In genomic region chr12:110023634-110024023, GRCh38 we compare ENCODE assay signal across 12 cellular contexts. TPM values are rescaled to one million over a fixed set of nuclear protein-coding genes. Genes with fewer than 3 reads are reported as not detected.
A peak's percentile ranks its signal among the peaks of the same experiment; 100 is the strongest.
DNase-seq lines count a peak whose midpoint lies in the region; ATAC-seq and TF ChIP-seq lines count a peak whose summit lies in the region.
"Had no signal": no experiment of that assay in that cellular context is flagged by ENCODE, and none has a peak within 500 bp of the region (broad histone marks: within the 10 kb centered on the region; RNA-seq: fewer than 3 reads in every experiment).

No MANE protein-coding gene starts in this region.

- intact Hi-C loops in gastrocnemius medialis (cut with DNase I; ENCODE audit: low total_unique reads), result no loop called here

- H3K27me3 ChIP-seq in ectodermal cell (ENCODE audit: control insufficient read depth, insufficient read depth, low read length, poor library complexity, severe bottlenecking) (no peaks in the 10 kb centered on the region), gastrocnemius medialis (no peaks in the 10 kb centered on the region), HAP-1 (ENCODE audit: low read depth) (no peaks in the 10 kb centered on the region)
- H3K27me3 ChIP-seq: heart left ventricle, transverse colon had no signal

- 97 to 100% methylated on average over 1 of the region's 1 CpG for WGBS in ectodermal cell, 2 experiments

- H3K9me3 ChIP-seq in ectodermal cell (ENCODE audit: control insufficient read depth, low read length), result no peaks in the 10 kb centered on the region
- H3K9me3 ChIP-seq in gastrocnemius medialis, result no peaks in the 10 kb centered on the region
- no peaks in the 10 kb centered on the region for H3K9me3 ChIP-seq in HAP-1
- H3K9me3 ChIP-seq: heart left ventricle, transverse colon had no signal

- in situ Hi-C loops in gastrocnemius medialis (cut with MboI; ENCODE audit: low sequenced_read_pairs in 4 of 4) (no loop called here), HAP-1 (cut with MboI; ENCODE audit: low sequenced_read_pairs) (no loop called here)

- TF ChIP-seq POLR2A in gastrocnemius medialis (IDR thresholded peaks at IDR 0.05), result no peak

- H3K4me3 ChIP-seq in ectodermal cell (ENCODE audit: insufficient read depth, low read depth, low read length) (no peak overlapping the region), gastrocnemius medialis (no peak overlapping the region), HAP-1 (no peak overlapping the region)
- H3K4me3 ChIP-seq: heart left ventricle, transverse colon had no signal

- no peaks in the 10 kb centered on the region for H3K36me3 ChIP-seq in ectodermal cell (ENCODE audit: control insufficient read depth, insufficient read depth, low read length)
- H3K36me3 ChIP-seq in gastrocnemius medialis, result peaks cover 0 to 45% of the 10 kb centered on the region in 2 donors
- peaks cover 41% of the 10 kb centered on the region for H3K36me3 ChIP-seq in HAP-1 (replicated peaks)

- ATAC-seq in gastrocnemius medialis, result no peak
- ATAC-seq: activated CD4-positive, alpha-beta T cell treated with anti-CD3 and anti-CD28 coated beads for 36 hours; natural killer cell treated with Interleukin-12 subunit alpha and Interleukin-12 subunit beta and Interleukin-15 and Interleukin-18, amount 100 ng/mL, for 72 hours had no signal

- peak overlapping the region; percentile 16 for H3K27ac ChIP-seq in ectodermal cell (ENCODE audit: insufficient read depth, low read depth, low read length, poor library complexity, severe bottlenecking)
- peak overlapping the region in 3 of 4 donors; percentile 6 to 45 (median 34) for H3K27ac ChIP-seq in gastrocnemius medialis

- DNase-seq in NCI-H2227 (lab: John Stamatoyannopoulos, UW; ENCODE audit: unreplicated experiment), result peak; percentile 30
- no peak for DNase-seq in NCI-H2227 treated with DMSO at 0.1 percent for 48 hours (lab: John Stamatoyannopoulos, UW)
- DNase-seq in NCI-H524 (lab: John Stamatoyannopoulos, UW), result peak; percentile 85 to 89
- no peak for DNase-seq in gastrocnemius medialis
- DNase-seq in HAP-1 (ENCODE audit: low spot score in 2 of 2), result no peak
- DNase-seq in H4 (ENCODE audit: low spot score), result no peak
- DNase-seq in stimulated activated naive CD4-positive, alpha-beta T cell treated with Interleukin-2 at 50 U/mL for 16 hours (lab: John Stamatoyannopoulos, UW), result no peak
- DNase-seq: activated CD4-positive, alpha-beta T cell treated with anti-CD3 and anti-CD28 coated beads for 36 hours; transverse colon had no signal

- H3K4me1 ChIP-seq in ectodermal cell (ENCODE audit: control insufficient read depth, insufficient read depth, low read length), result peaks cover 11% of the 10 kb centered on the region
- H3K4me1 ChIP-seq in gastrocnemius medialis, result peaks cover 19 to 25% of the 10 kb centered on the region in 2 donors
- no peaks in the 10 kb centered on the region for H3K4me1 ChIP-seq in HAP-1

- no peak for TF ChIP-seq CTCF in gastrocnemius medialis (IDR thresholded peaks at IDR 0.05 in 4 of 5, conservative IDR thresholded peaks at IDR 0.05 in 1 of 5)

RNA-seq across cellular contexts. Expression of gene ANKRD13A, which starts 24.4 kb away (rescaled TPM):
- polyA plus RNA-seq in ectodermal cell (2013, experiment 1 of 4), result 23.1 TPM
- polyA plus RNA-seq in ectodermal cell (2013, experiment 2 of 4), result 26.6 TPM
- polyA plus RNA-seq in ectodermal cell (2013, experiment 3 of 4), result 19.8 TPM
- 19.8 TPM for polyA plus RNA-seq in ectodermal cell (2013, experiment 4 of 4)
- 10 to 100 TPM; 19.0 to 29.3 (median 20.5) TPM for total RNA-seq in gastrocnemius medialis
- total RNA-seq in H4 (2014; rRNA removed; shearing (Covaris generic)), result 33.0 and 38.7 TPM in 2 replicates

RNA-seq across cellular contexts. Expression of gene C12orf76, which starts 24.7 kb away (rescaled TPM):
- polyA plus RNA-seq in ectodermal cell (2013, experiment 1 of 4), result 28.2 TPM
- polyA plus RNA-seq in ectodermal cell (2013, experiment 2 of 4), result 29.8 TPM
- polyA plus RNA-seq in ectodermal cell (2013, experiment 3 of 4), result 25.0 TPM
- 30.0 TPM for polyA plus RNA-seq in ectodermal cell (2013, experiment 4 of 4)
- 10 to 100 TPM in 1 of 4 donors, 1 to 10 TPM in 3; 3.0 to 22.8 (median 8.0) TPM for total RNA-seq in gastrocnemius medialis
- total RNA-seq in H4 (2014; rRNA removed; shearing (Covaris generic)), result 14.4 and 20.7 TPM in 2 replicates

RNA-seq across cellular contexts. Expression of gene GIT2, which starts 27.5 kb away (rescaled TPM):
- polyA plus RNA-seq in ectodermal cell (2013, experiment 1 of 4), result 25.9 TPM
- polyA plus RNA-seq in ectodermal cell (2013, experiment 2 of 4), result 26.7 TPM
- polyA plus RNA-seq in ectodermal cell (2013, experiment 3 of 4), result 22.4 TPM
- polyA plus RNA-seq in ectodermal cell (2013, experiment 4 of 4), result 26.9 TPM
- 10 to 100 TPM; 23.4 to 32.1 (median 23.6) TPM for total RNA-seq in gastrocnemius medialis
- total RNA-seq in H4 (2014; rRNA removed; shearing (Covaris generic)), result 13.6 and 14.7 TPM in 2 replicates

Comparison
In these comparisons a context has a peak if more than half of its experiments do, and no peak if none do; other contexts are left out.
1. DNase-seq: peak in NCI-H2227 (single experiment) and NCI-H524 (2 of 2); none in NCI-H2227 treated with DMSO at 0.1 percent for 48 hours (single experiment), gastrocnemius medialis (0 of 2), HAP-1 (0 of 2), H4 (single experiment) and stimulated activated naive CD4-positive, alpha-beta T cell treated with Interleukin-2 at 50 U/mL for 16 hours (single experiment).